In genomic region chr7:123131556-123132345, GRCh38 we compare ENCODE assay signal across 21 cellular contexts.
"Had no signal": no experiment of that assay in that cellular context is flagged by ENCODE, and none has a peak within 500 bp of the region (broad histone marks: within the 10 kb centered on the region; RNA-seq: fewer than 3 reads in every experiment).

No MANE protein-coding gene starts in this region.

- DNase-seq: activated CD4-positive, alpha-beta memory T cell treated with anti-CD3 and anti-CD28 coated beads for 36 hours; activated CD4-positive, alpha-beta T cell treated with anti-CD3 and anti-CD28 coated beads, Interleukin-2, amount 10 ng/mL, durations not matched to agents 7 days and 5 days; activated CD4-positive, CD25-positive, alpha-beta regulatory T cell; activated CD8-positive, alpha-beta memory T cell treated with anti-CD3 and anti-CD28 coated beads for 24 hours; activated gamma-delta T cell; activated naive CD4-positive, alpha-beta T cell treated with anti-CD3 and anti-CD28 coated beads for 36 hours; activated T-cell treated with anti-CD3 and anti-CD28 coated beads, Interleukin-2, amount 50 U/mL, for 4 hours; amygdala; colonic mucosa; MM.1S; NCI-H1105; NCI-H1694; NCI-H2029; NCI-H345; NCI-H510A; NCI-H526 treated with DMSO at 0.1 percent for 48 hours; Peyer's patch; Right ventricle myocardium superior; SJCRH30; SK-N-SH; T-helper 1 cell had no signal
